ENCODE assay signal across 21 cellular contexts in genomic region chr7:55449205-55449991, GRCh38.
DNase-seq lines count a peak whose midpoint lies in the region; ATAC-seq and TF ChIP-seq lines count a peak whose summit lies in the region.
"Had no signal": no experiment of that assay in that cellular context is flagged by ENCODE, and none has a peak within 500 bp of the region (broad histone marks: within the 10 kb centered on the region; RNA-seq: fewer than 3 reads in every experiment).

No MANE protein-coding gene starts in this region.

- H3K9me3 ChIP-seq in mammary epithelial cell (replicated peaks; ENCODE audit: insufficient read depth, low read length), result no peaks in the 10 kb centered on the region
- no peaks in the 10 kb centered on the region for H3K9me3 ChIP-seq in breast epithelium
- H3K9me3 ChIP-seq in aorta (ENCODE audit: control insufficient read depth, low read length), result no peaks in the 10 kb centered on the region

- H3K4me2 ChIP-seq in mammary epithelial cell (ENCODE audit: insufficient read depth, low read depth, low read length), result peak overlapping the region; percentile 21

- intact Hi-C loops in mammary epithelial cell (cut with micrococcal nuclease) (loop anchor here (5.0 kb wide), 1 partner anchor 98 kb away; no protein-coding TSS in a partner anchor), breast epithelium (cut with DNase I; ENCODE audit: low total_unique reads) (no loop called here), aorta (cut with DNase I) (no loop called here)

- H2AFZ ChIP-seq in mammary epithelial cell (ENCODE audit: low read depth, low read length), result peak overlapping the region; percentile 33

- no peak overlapping the region for H3K9ac ChIP-seq in mammary epithelial cell (ENCODE audit: insufficient read depth, low read length)

- ATAC-seq in aorta (ENCODE audit: low FRiP score), result peak; percentile 41
- ATAC-seq in HG02885 (IDR thresholded peaks at IDR 0.05; ENCODE audit: poor library complexity, unreplicated experiment), result no peak

- TF ChIP-seq CTCF in mammary epithelial cell (conservative IDR thresholded peaks at IDR 0.05 in 1 of 2, IDR thresholded peaks at IDR 0.05 in 1 of 2; ENCODE audit: extremely low read depth in 1 of 2, insufficient read depth in 1 of 2, low read depth in 1 of 2, low read length in 2 of 2) (no peak), breast epithelium (IDR thresholded peaks at IDR 0.05) (no peak), chondrocyte (IDR thresholded peaks at IDR 0.05) (no peak), neural crest cell (conservative IDR thresholded peaks at IDR 0.05) (no peak)

- H3K36me3 Mint-ChIP-seq in chondrocyte (ENCODE audit: low read depth) (no peaks in the 10 kb centered on the region), neural crest cell (ENCODE audit: low read depth) (peaks cover 3% of the 10 kb centered on the region)

- no peak for DNase-seq in mammary epithelial cell
- DNase-seq in breast epithelium (ENCODE audit: low spot score in 2 of 2), result no peak
- peak; percentile 91 for DNase-seq in chondrocyte (ENCODE audit: low spot score)
- no peak for DNase-seq in neural crest cell (ENCODE audit: low read depth, low spot score)
- no peak for DNase-seq in aorta
- DNase-seq in LoVo (ENCODE audit: low spot score), result no peak
- no peak for DNase-seq in NCI-H510A (lab: John Stamatoyannopoulos, UW)
- DNase-seq: AML-193; DND-41; HCEC 1CT; NCI-H1092 treated with DMSO at 0.1 percent for 48 hours; NCI-H146; NCI-H2029 treated with DMSO at 0.1 percent for 48 hours; NCI-H2171; NCI-H446 treated with DMSO at 0.1 percent for 48 hours; NCI-H748 treated with DMSO at 0.1 percent for 48 hours; NK-92 treated with Interleukin-12 subunit alpha and Interleukin-12 subunit beta, amount 100 ng/mL, for 24 hours; SHP77 had no signal

- H3K36me3 ChIP-seq in mammary epithelial cell (ENCODE audit: insufficient read depth, low read length) (no peaks in the 10 kb centered on the region), breast epithelium (no peaks in the 10 kb centered on the region), aorta (ENCODE audit: control insufficient read depth in 1 of 2, insufficient read depth in 2 of 2, low read length in 1 of 2) (no peaks in the 10 kb centered on the region)

- dilution Hi-C loops in mammary epithelial cell (cut with HindIII; ENCODE audit: low sequenced_read_pairs), result no loop called here

- CTCF ChIA-PET in mammary epithelial cell (lab: Charles Lee; ENCODE audit: low non-redundant PET), result no interaction called here

- no peak overlapping the region for H3K4me3 Mint-ChIP-seq in chondrocyte (ENCODE audit: unreplicated experiment)
- H3K4me3 Mint-ChIP-seq in neural crest cell, result no peak overlapping the region

- H3K4me1 Mint-ChIP-seq in chondrocyte (ENCODE audit: low read depth) (peaks cover 6% of the 10 kb centered on the region), neural crest cell (no peaks in the 10 kb centered on the region)

- TF ChIP-seq POLR2A in breast epithelium (IDR thresholded peaks at IDR 0.05), result no peak

- no peaks in the 10 kb centered on the region for H3K27me3 ChIP-seq in mammary epithelial cell (ENCODE audit: insufficient read depth, low read length)
- H3K27me3 ChIP-seq in breast epithelium, result peaks cover 0 to 12% of the 10 kb centered on the region in 2 donors
- no peaks in the 10 kb centered on the region for H3K27me3 ChIP-seq in aorta (ENCODE audit: control insufficient read depth in 1 of 2, insufficient read depth in 2 of 2, low read length in 1 of 2)

- H4K20me1 ChIP-seq in mammary epithelial cell (ENCODE audit: insufficient read depth, low read length), result no peaks in the 10 kb centered on the region

- no peak overlapping the region for H3K4me3 ChIP-seq in mammary epithelial cell (replicated peaks in 1 of 3; ENCODE audit: insufficient read depth in 1 of 3, low read depth in 2 of 3, low read length in 3 of 3)
- H3K4me3 ChIP-seq in breast epithelium, result no peak overlapping the region
- H3K4me3 ChIP-seq in aorta (ENCODE audit: low read length in 2 of 2), result no peak overlapping the region
- H3K4me3 ChIP-seq: SK-N-MC had no signal

- in situ Hi-C loops in mammary epithelial cell (cut with MboI; ENCODE audit: low sequenced_read_pairs in 2 of 2), result no loop called here

- 73% methylated on average over 6 of the region's 56 CpGs for WGBS in mammary epithelial cell (ENCODE audit: low coverage, missing lambda C conversion rate)
- 32 to 36% methylated on average over 53 to 56 of the region's 56 CpGs for WGBS in aorta, 2 donors

- H3K27ac Mint-ChIP-seq in chondrocyte (ENCODE audit: unreplicated experiment) (no peak overlapping the region), neural crest cell (ENCODE audit: unreplicated experiment) (peak overlapping the region; percentile 67)

- H3K27me3 Mint-ChIP-seq in chondrocyte (ENCODE audit: low read depth) (no peaks in the 10 kb centered on the region), neural crest cell (ENCODE audit: low read depth) (no peaks in the 10 kb centered on the region)

- BruUV-seq in mammary epithelial cell (replicated peaks; lab: Mats Ljungman, UMichigan), result no TSS peak

- H3K27ac ChIP-seq in mammary epithelial cell (ENCODE audit: insufficient read depth, low read depth, low read length) (no peak overlapping the region), breast epithelium (no peak overlapping the region), aorta (ENCODE audit: low read depth in 1 of 2, low read length in 2 of 2) (no peak overlapping the region)
- H3K27ac ChIP-seq: 22Rv1, SK-N-MC had no signal

- H3K9me3 Mint-ChIP-seq in chondrocyte (ENCODE audit: low read depth) (no peaks in the 10 kb centered on the region), neural crest cell (no peaks in the 10 kb centered on the region)

- H3K4me1 ChIP-seq in mammary epithelial cell (ENCODE audit: insufficient read depth, low read length) (peaks cover 3% of the 10 kb centered on the region), breast epithelium (no peaks in the 10 kb centered on the region), aorta (ENCODE audit: control insufficient read depth in 1 of 2, insufficient read depth in 2 of 2, low read length in 2 of 2) (no peaks in the 10 kb centered on the region)

- H3K79me2 ChIP-seq in mammary epithelial cell (ENCODE audit: insufficient read depth, low read length), result no peaks in the 10 kb centered on the region
